Comparison of ENCODE assay signal across 1 cellular context in genomic region chr7:47635091-47636090, GRCh38.
TF ChIP-seq lines count a peak whose summit lies in the region.

No MANE protein-coding gene starts in this region.

TF ChIP-seq in H1, 55 proteins besides CTCF, POLR2A, EP300 and RAD21:
- TF ChIP-seq TCF12 (IDR thresholded peaks at IDR 0.05; ENCODE audit: low read depth, low read length) (no peak), SP4 (IDR thresholded peaks at IDR 0.05; ENCODE audit: low read length) (no peak), RXRA (IDR thresholded peaks at IDR 0.05; ENCODE audit: insufficient read depth, low read depth, low read length) (no peak), ASH2L (IDR thresholded peaks at IDR 0.05; ENCODE audit: low read length) (peak; percentile 27), NRF1 (IDR thresholded peaks at IDR 0.05; ENCODE audit: low read depth, low read length) (no peak), NANOG (IDR thresholded peaks at IDR 0.05; ENCODE audit: insufficient read depth, low read depth, low read length, poor library complexity, severe bottlenecking) (no peak), POLR2AphosphoS5 (IDR thresholded peaks at IDR 0.05; ENCODE audit: low read depth, low read length) (no peak), TEAD4 (IDR thresholded peaks at IDR 0.05; ENCODE audit: low read depth, low read length) (no peak), USF2 (IDR thresholded peaks at IDR 0.05; ENCODE audit: low read length) (no peak), RFX5 (IDR thresholded peaks at IDR 0.05; ENCODE audit: borderline replicate concordance, low read depth, low read length) (no peak), SRF (IDR thresholded peaks at IDR 0.05; ENCODE audit: low read depth, low read length) (no peak), EGR1 (IDR thresholded peaks at IDR 0.05; ENCODE audit: borderline replicate concordance, low read depth, low read length) (0 out of 2 replicates have a peak, but pooled peaks have one; percentile 23)
- TF ChIP-seq, protein P1, sequence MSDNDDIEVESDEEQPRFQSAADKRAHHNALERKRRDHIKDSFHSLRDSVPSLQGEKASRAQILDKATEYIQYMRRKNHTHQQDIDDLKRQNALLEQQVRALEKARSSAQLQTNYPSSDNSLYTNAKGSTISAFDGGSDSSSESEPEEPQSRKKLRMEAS (IDR thresholded peaks at IDR 0.05), result peak; percentile 34; the same call in 1 of the 2 replicates
